15 cellular contexts compared by ENCODE assay signal in genomic region chr4:100805547-100805946, GRCh38.
DNase-seq lines count a peak whose midpoint lies in the region; ATAC-seq and TF ChIP-seq lines count a peak whose summit lies in the region.
"Had no signal": no experiment of that assay in that cellular context is flagged by ENCODE, and none has a peak within 500 bp of the region (broad histone marks: within the 10 kb centered on the region; RNA-seq: fewer than 3 reads in every experiment).

No MANE protein-coding gene starts in this region.

- H3K4me1 ChIP-seq in iPS DF 6.9 (ENCODE audit: control insufficient read depth, insufficient read depth, low read length) = no peaks in the 10 kb centered on the region
- H3K4me1 ChIP-seq: BLaER1, Caco-2 had no signal

- TF ChIP-seq CTCF in brain microvascular endothelial cell (IDR thresholded peaks at IDR 0.05; ENCODE audit: low read depth, low read length, missing control alignments) = peak; percentile 12

- H3K4me3 ChIP-seq in brain microvascular endothelial cell (ENCODE audit: low read depth, low read length) (no peak overlapping the region), iPS DF 6.9 (ENCODE audit: low read length) (no peak overlapping the region)
- H3K4me3 ChIP-seq: BLaER1, GM12878, HAP-1 had no signal

- no peak for ATAC-seq in Right ventricle myocardium superior (ENCODE audit: poor library complexity)
- ATAC-seq in left ventricle myocardium superior = no peak
- no peak for ATAC-seq in GM19467 (IDR thresholded peaks at IDR 0.05; ENCODE audit: unreplicated experiment)
- no peak for ATAC-seq in GM21423 (IDR thresholded peaks at IDR 0.05; ENCODE audit: unreplicated experiment)
- ATAC-seq: GM12878 had no signal

- DNase-seq in Right ventricle myocardium superior (peak; percentile 30), left ventricle myocardium superior (no peak), brain microvascular endothelial cell (no peak), iPS DF 6.9 (ENCODE audit: low read depth, low spot score) (peak; percentile 11), DMS 273 (lab: John Stamatoyannopoulos, UW; ENCODE audit: unreplicated experiment) (no peak), NCI-H1436 treated with DMSO at 0.1 percent for 48 hours (lab: John Stamatoyannopoulos, UW) (no peak)
- DNase-seq: Caco-2; CD8-positive, alpha-beta memory T cell; DMS53 had no signal

- intact Hi-C loops in Right ventricle myocardium superior (cut with DNase I) = no loop called here
- intact Hi-C loops in left ventricle myocardium superior (cut with micrococcal nuclease) = no loop called here

- WGBS in iPS DF 6.9 (ENCODE audit: insufficient coverage, insufficient read length) = no CpG with 5 or more reads among the region's 7 CpGs

- in situ Hi-C loops in brain microvascular endothelial cell (cut with HindIII; ENCODE audit: low pct_ligation_motif_present, low sequenced_read_pairs) = no loop called here

- H3K27ac ChIP-seq in brain microvascular endothelial cell (no peak overlapping the region), iPS DF 6.9 (ENCODE audit: low read length) (no peak overlapping the region)
- H3K27ac ChIP-seq: 22Rv1, BLaER1 had no signal

- H3K36me3 ChIP-seq in brain microvascular endothelial cell (replicated peaks) (no peaks in the 10 kb centered on the region), iPS DF 6.9 (ENCODE audit: control insufficient read depth, insufficient read depth, low read length) (no peaks in the 10 kb centered on the region)
- H3K36me3 ChIP-seq: BLaER1, HAP-1 had no signal

- no peaks in the 10 kb centered on the region for H3K9me3 ChIP-seq in iPS DF 6.9 (ENCODE audit: control insufficient read depth, insufficient read depth, low read length)
- H3K9me3 ChIP-seq: BLaER1, Caco-2, HAP-1 had no signal

- no peaks in the 10 kb centered on the region for H3K27me3 ChIP-seq in brain microvascular endothelial cell (replicated peaks)
- no peaks in the 10 kb centered on the region for H3K27me3 ChIP-seq in iPS DF 6.9 (ENCODE audit: control insufficient read depth, insufficient read depth, low read length)
- H3K27me3 ChIP-seq: BLaER1 had no signal

Comparison
In these comparisons a context has a peak if more than half of its experiments do, and no peak if none do; other contexts are left out.
1. DNase-seq: peak in Right ventricle myocardium superior (single experiment) and iPS DF 6.9 (single experiment); none in left ventricle myocardium superior (single experiment), brain microvascular endothelial cell (single experiment), DMS 273 (single experiment) and NCI-H1436 treated with DMSO at 0.1 percent for 48 hours (single experiment).